Comparison of ENCODE assay signal across 7 cellular contexts in genomic region chr7:114086906-114087651, GRCh38.
DNase-seq lines count a peak whose midpoint lies in the region; ATAC-seq and TF ChIP-seq lines count a peak whose summit lies in the region.

No MANE protein-coding gene starts in this region.

- intact Hi-C loops in lower leg skin (cut with DNase I; ENCODE audit: low total_unique reads): loop anchor here (10.0 kb wide), 1 partner anchor 318 kb away; no protein-coding TSS in a partner anchor
- intact Hi-C loops in tibial artery (cut with DNase I; ENCODE audit: low total_unique reads): no loop called here

- H3K27me3 ChIP-seq in GM06990 (replicated peaks; ENCODE audit: control insufficient read depth, insufficient read depth, low read length) (no peaks in the 10 kb centered on the region; the same call in 1 of the 2 replicates), tibial artery (peaks cover 0 to 11% of the 10 kb centered on the region in 2 donors)

- H3K27ac ChIP-seq in tibial artery: peak overlapping the region; percentile 78 to 91

- DNase-seq in GM06990 (ENCODE audit: extremely low read depth, insufficient read length): no peak
- peak; percentile 19 for DNase-seq in NCI-H1105 (lab: John Stamatoyannopoulos, UW)
- DNase-seq in T47D (ENCODE audit: low read depth in 1 of 2, low spot score in 1 of 2): peak; percentile 50 to 64
- DNase-seq in lower leg skin (ENCODE audit: low spot score in 2 of 2): peak; percentile 25 to 86
- DNase-seq in tibial artery: no peak
- DNase-seq in mesenteric fat pad (ENCODE audit: low spot score): no peak

- peaks cover 0 to 49% (median 18%) of the 10 kb centered on the region in 4 donors for H3K4me1 ChIP-seq in tibial artery

- no peak for ATAC-seq in HG02798 (IDR thresholded peaks at IDR 0.05; ENCODE audit: poor library complexity, unreplicated experiment)

- 2 to 4% methylated on average over 48 to 51 of the region's 55 CpGs for WGBS in lower leg skin, 2 donors

- TF ChIP-seq POLR2A in lower leg skin (IDR thresholded peaks at IDR 0.05): no peak

- H3K4me3 ChIP-seq in GM06990 (replicated peaks; ENCODE audit: low read depth, low read length): peak overlapping the region; percentile 66; the same call in 1 of the 2 replicates
- H3K4me3 ChIP-seq in lower leg skin (ENCODE audit: low read depth, poor library complexity, severe bottlenecking): peak overlapping the region; percentile 50
- H3K4me3 ChIP-seq in tibial artery: peak overlapping the region; percentile 69 to 86

- H3K36me3 ChIP-seq in GM06990 (ENCODE audit: control insufficient read depth, insufficient read depth, low read length) (no peaks in the 10 kb centered on the region), tibial artery (no peaks in the 10 kb centered on the region)

- TF ChIP-seq CTCF in GM06990 (IDR thresholded peaks at IDR 0.05; ENCODE audit: insufficient read depth, low read length, poor library complexity, severe bottlenecking): no peak
- no peak for TF ChIP-seq CTCF in lower leg skin (IDR thresholded peaks at IDR 0.05)
- no peak for TF ChIP-seq CTCF in tibial artery (IDR thresholded peaks at IDR 0.05)

- H3K9me3 ChIP-seq in tibial artery: no peaks in the 10 kb centered on the region

- in situ Hi-C loops in T47D (cut with HindIII; ENCODE audit: low pct_unique_long_range_greater_than_20kb, low sequenced_read_pairs): no loop called here

Comparison
In these comparisons a context has a peak if more than half of its experiments do, and no peak if none do; other contexts are left out.
1. DNase-seq: peak in NCI-H1105 (single experiment), T47D (2 of 2) and lower leg skin (2 of 2); none in GM06990 (single experiment), tibial artery (0 of 2) and mesenteric fat pad (single experiment).
2. Peak in every context shown above with its lines, with median percentiles within 50 percentile points of each other: H3K4me3 ChIP-seq.